Comparison of ENCODE assay signal across 18 cellular contexts in genomic region chr4:133247861-133248260, GRCh38.
"Had no signal": no experiment of that assay in that cellular context is flagged by ENCODE, and none has a peak within 500 bp of the region (broad histone marks: within the 10 kb centered on the region; RNA-seq: fewer than 3 reads in every experiment).

No MANE protein-coding gene starts in this region.

- H3K27me3 ChIP-seq: ovary, right atrium auricular region, right lobe of liver, stomach, testis, thyroid gland, uterus had no signal

- H3K4me1 ChIP-seq: left ventricle myocardium inferior, right atrium auricular region, right lobe of liver, stomach, testis, thyroid gland, uterus had no signal

- H3K36me3 ChIP-seq: left ventricle myocardium inferior, ovary, right atrium auricular region, right lobe of liver, stomach, thyroid gland, uterus had no signal

- DNase-seq: hypothalamus; immature natural killer cell; islet precursor cell; left ventricle myocardium inferior; naive thymus-derived CD8-positive, alpha-beta T cell; ovary; right lobe of liver; stimulated activated CD4-positive, alpha-beta T cell treated with anti-CD3 and anti-CD28 coated beads, Interleukin-12 subunit alpha, Interleukin-12 subunit beta, amount 100 ng/mL, for 4 hours; stimulated activated CD4-positive, alpha-beta T cell treated with anti-CD3 and anti-CD28 coated beads, Interleukin-15, amount 100 ng/mL, for 24 hours; stimulated activated CD4-positive, alpha-beta T cell treated with anti-CD3 and anti-CD28 coated beads, Interleukin-2, amount 100 ng/mL, for 24 hours; stimulated activated CD4-positive, alpha-beta T cell treated with anti-CD3 and anti-CD28 coated beads, Interleukin-4, amount 100 ng/mL, for 1 hour; stimulated activated naive B cell treated with anti-CD40 and anti-IgM and Interleukin-4, amounts not matched to agents 10 μg/mL and 1 μg/mL and 100 μg/mL, for 72 hours; stimulated activated naive CD8-positive, alpha-beta T cell treated with anti-CD3 and anti-CD28 coated beads, Interleukin-15, Interleukin-2, amounts not matched to agents 100 U/mL and 50 U/mL, for 24 hours; stomach; testis; thyroid gland; uterus had no signal

- H3K4me3 ChIP-seq: left ventricle myocardium inferior, ovary, right atrium auricular region, right lobe of liver, stomach, testis, thyroid gland, uterus had no signal

- H3K27ac ChIP-seq: left ventricle myocardium inferior, ovary, right atrium auricular region, right lobe of liver, stomach, testis, thyroid gland, uterus had no signal

- H3K9me3 ChIP-seq: left ventricle myocardium inferior, ovary, right atrium auricular region, right lobe of liver, stomach, testis, thyroid gland, uterus had no signal
